Comparison of ENCODE assay signal across 30 cellular contexts in genomic region chr3:191357909-191358308, GRCh38. TPM values are rescaled to one million over a fixed set of nuclear protein-coding genes. Genes with fewer than 3 reads are reported as not detected.
A peak's percentile ranks its signal among the peaks of the same experiment; 100 is the strongest.
DNase-seq lines count a peak whose midpoint lies in the region; ATAC-seq, FAIRE-seq and TF ChIP-seq lines count a peak whose summit lies in the region.
"Had no signal": no experiment of that assay in that cellular context is flagged by ENCODE, and none has a peak within 500 bp of the region (broad histone marks: within the 10 kb centered on the region; RNA-seq: fewer than 3 reads in every experiment).

No MANE protein-coding gene starts in this region.

- H3K79me1 ChIP-seq in H1 (ENCODE audit: low read depth, low read length): no peaks in the 10 kb centered on the region

- POLR2A ChIA-PET in H1 (lab: Charles Lee; ENCODE audit: partially characterized antibody): interaction anchor here (0.9 to 1.5 kb wide), 2 partner anchors 11 to 570 kb away, joined by 3 to 4 read pairs; no protein-coding TSS in a partner anchor

- no peak for TF ChIP-seq RAD21 in H1 (IDR thresholded peaks at IDR 0.05 in 1 of 2, conservative IDR thresholded peaks at IDR 0.05 in 1 of 2; ENCODE audit: low read depth in 2 of 2, low read length in 2 of 2)

- no peak for DNase-seq in GM12892 (ENCODE audit: insufficient read length)
- DNase-seq in H1 (ENCODE audit: low read depth in 1 of 2, low spot score in 2 of 2): no peak
- no peak for DNase-seq in AG08395 (ENCODE audit: low spot score)
- DNase-seq in nephron progenitor cell: no peak
- no peak for DNase-seq in inferior parietal cortex (ENCODE audit: extremely low spot score)
- DNase-seq: activated CD4-positive, alpha-beta memory T cell treated with anti-CD3 and anti-CD28 coated beads for 36 hours; activated CD8-positive, alpha-beta memory T cell treated with anti-CD3 and anti-CD28 coated beads, Interleukin-2, amount 50 U/mL, for 4 hours; activated naive CD4-positive, alpha-beta T cell treated with anti-CD3 and anti-CD28 coated beads, Interleukin-2, amount 10 ng/mL, durations not matched to agents 7 days and 5 days; brain microvascular endothelial cell; C1 segment of cervical spinal cord; Caco-2; DMS79; GF-D8; heart right ventricle; left colon; naive thymus-derived CD8-positive, alpha-beta T cell; NCI-H1092 treated with DMSO at 0.1 percent for 48 hours; NCI-H187; NCI-H526 treated with DMSO at 0.1 percent for 48 hours; occipital lobe; stomach; SW 1271; T1000 had no signal

- no peak overlapping the region for H4K8ac ChIP-seq in H1 (ENCODE audit: extremely low read depth, insufficient read depth, low read length)

- peaks cover 11% of the 10 kb centered on the region for H3K36me3 ChIP-seq in HUES48 (ENCODE audit: control insufficient read depth, insufficient read depth, low read length)
- H3K36me3 ChIP-seq in H1 (ENCODE audit: control insufficient read depth in 2 of 4, insufficient read depth in 4 of 4, low read length in 3 of 4): peaks cover 0 to 4% (median 0%) of the 10 kb centered on the region in 4 experiments; a peak in 1 of 8 replicates
- H3K36me3 ChIP-seq in muscle layer of duodenum (ENCODE audit: control insufficient read depth in 1 of 2, insufficient read depth in 2 of 2, low read length in 2 of 2): peaks cover 20 to 36% of the 10 kb centered on the region in 2 donors

- H3K27ac ChIP-seq in HUES48 (ENCODE audit: low read depth, low read length): peak overlapping the region; percentile 76
- no peak overlapping the region for H3K27ac ChIP-seq in H1 (ENCODE audit: low read depth, low read length)
- peak overlapping the region; percentile 61 for H3K27ac ChIP-seq in muscle layer of duodenum (ENCODE audit: low read length)
- H3K27ac ChIP-seq: HL-60, tibial nerve had no signal

- H2BK15ac ChIP-seq in H1 (ENCODE audit: low read length): no peak overlapping the region

- no peak for TF ChIP-seq EP300 in H1 (IDR thresholded peaks at IDR 0.05; ENCODE audit: borderline replicate concordance in 1 of 2, low read depth in 2 of 2, low read length in 2 of 2)

- no peak overlapping the region for H2AFZ ChIP-seq in H1 (ENCODE audit: low read length)

- H2BK20ac ChIP-seq in H1 (ENCODE audit: low read length): no peak overlapping the region

- 78% methylated on average over 6 of the region's 6 CpGs; no CpG with 5 or more reads in 1 of the 2 experiments for WGBS in H1 (ENCODE audit: extremely low coverage in 1 of 2, insufficient coverage in 1 of 2, insufficient read length in 1 of 2, insufficient replicate concordance in 2 of 2, low coverage in 1 of 2, low lambda C conversion rate in 2 of 2, missing lambda C conversion rate in 1 of 2), 2 experiments

- no peak overlapping the region for H3K56ac ChIP-seq in H1 (replicated peaks; ENCODE audit: insufficient read length, low read depth, low read length)

- H3K36me3 Mint-ChIP-seq in nephron progenitor cell (ENCODE audit: low read depth): peaks cover 51% of the 10 kb centered on the region
- H3K36me3 Mint-ChIP-seq: activated naive CD4-positive, alpha-beta T cell treated with anti-CD3 and anti-CD28 coated beads, Interleukin-2, amount 10 ng/mL, durations not matched to agents 7 days and 5 days; naive thymus-derived CD8-positive, alpha-beta T cell had no signal

- no peaks in the 10 kb centered on the region for H3K27me3 Mint-ChIP-seq in nephron progenitor cell (ENCODE audit: low read depth, poor library complexity)
- H3K27me3 Mint-ChIP-seq: activated CD4-positive, alpha-beta memory T cell treated with anti-CD3 and anti-CD28 coated beads for 36 hours; activated naive CD4-positive, alpha-beta T cell treated with anti-CD3 and anti-CD28 coated beads, Interleukin-2, amount 10 ng/mL, durations not matched to agents 7 days and 5 days; naive thymus-derived CD8-positive, alpha-beta T cell had no signal

- H3K27ac Mint-ChIP-seq in nephron progenitor cell: no peak overlapping the region
- H3K27ac Mint-ChIP-seq: activated CD4-positive, alpha-beta memory T cell treated with anti-CD3 and anti-CD28 coated beads for 36 hours; activated naive CD4-positive, alpha-beta T cell treated with anti-CD3 and anti-CD28 coated beads, Interleukin-2, amount 10 ng/mL, durations not matched to agents 7 days and 5 days; activated T-helper 1 cell treated with anti-CD3 and anti-CD28 coated beads, Interleukin-12 subunit alpha, Interleukin-12 subunit beta, Interleukin-2, Interleukin-4 antibody, amounts not matched to agents 30 ng/mL and 10 ng/mL and 1 ng/mL, durations not matched to agents 14 hours and 24 hours and 36 hours; naive thymus-derived CD8-positive, alpha-beta T cell had no signal

- no peaks in the 10 kb centered on the region for H4K20me1 ChIP-seq in H1 (replicated peaks in 1 of 2; ENCODE audit: control insufficient read depth in 1 of 2, insufficient read depth in 2 of 2, low read length in 2 of 2)

- no peak overlapping the region for H3K4me3 Mint-ChIP-seq in nephron progenitor cell
- H3K4me3 Mint-ChIP-seq: activated CD4-positive, alpha-beta memory T cell treated with anti-CD3 and anti-CD28 coated beads for 36 hours; activated naive CD4-positive, alpha-beta T cell treated with anti-CD3 and anti-CD28 coated beads, Interleukin-2, amount 10 ng/mL, durations not matched to agents 7 days and 5 days; activated T-helper 1 cell treated with anti-CD3 and anti-CD28 coated beads, Interleukin-12 subunit alpha, Interleukin-12 subunit beta, Interleukin-2, Interleukin-4 antibody, amounts not matched to agents 30 ng/mL and 10 ng/mL and 1 ng/mL, durations not matched to agents 14 hours and 24 hours and 36 hours; mesothelial cell of epicardium; naive thymus-derived CD8-positive, alpha-beta T cell had no signal

- H3K9me3 ChIP-seq in HUES48 (ENCODE audit: control insufficient read depth, insufficient read depth, low read length) (no peaks in the 10 kb centered on the region), H1 (ENCODE audit: insufficient read depth in 2 of 2, low read depth in 1 of 2, low read length in 1 of 2) (no peaks in the 10 kb centered on the region), muscle layer of duodenum (ENCODE audit: control insufficient read depth in 1 of 2, low read length in 2 of 2) (no peaks in the 10 kb centered on the region)
- H3K9me3 ChIP-seq: Caco-2, heart right ventricle, stomach, tibial nerve had no signal

- no peak overlapping the region for H3K14ac ChIP-seq in H1 (ENCODE audit: insufficient read length)

- no peak overlapping the region for H3K4me2 ChIP-seq in H1 (ENCODE audit: insufficient read depth in 1 of 2, low read depth in 2 of 2, low read length in 2 of 2)

- no peak for ATAC-seq in activated CD4-positive, CD25-positive, alpha-beta regulatory T cell treated with anti-CD3 and anti-CD28 coated beads, Interleukin-2, amount 50 U/mL, for 24 hours
- ATAC-seq: left colon; naive thymus-derived CD8-positive, alpha-beta T cell had no signal

- H3K23ac ChIP-seq in H1 (ENCODE audit: insufficient read length): no peak overlapping the region

- TF ChIP-seq CTCF in H1 (IDR thresholded peaks at IDR 0.05; ENCODE audit: control extremely low read depth in 1 of 3, insufficient read depth in 1 of 3, low read depth in 1 of 3, low read length in 3 of 3) (no peak), nephron progenitor cell (IDR thresholded peaks at IDR 0.05) (no peak)

- H3K4me1 ChIP-seq in HUES48 (ENCODE audit: control insufficient read depth, insufficient read depth, low read length) (peaks cover 43% of the 10 kb centered on the region), H1 (replicated peaks in 1 of 4; ENCODE audit: control insufficient read depth in 3 of 4, insufficient read depth in 4 of 4, low read length in 3 of 4) (peaks cover 0 to 6% (median 1%) of the 10 kb centered on the region in 4 experiments; a peak in 2 of 7 replicates), muscle layer of duodenum (ENCODE audit: control insufficient read depth in 1 of 2, insufficient read depth in 2 of 2, low read length in 2 of 2) (peaks cover 0 to 34% of the 10 kb centered on the region in 2 donors)

- no peak overlapping the region for H4K5ac ChIP-seq in H1 (ENCODE audit: insufficient read length, low read depth, low read length)

- H2AK5ac ChIP-seq in H1 (ENCODE audit: low read depth, low read length): no peak overlapping the region; the same call in 1 of the 2 replicates

- H3K4me3 ChIP-seq in HUES48 (ENCODE audit: low read depth, low read length) (no peak overlapping the region), H1 (ENCODE audit: extremely low read depth in 1 of 4, insufficient read depth in 2 of 4, low read depth in 3 of 4, low read length in 4 of 4) (no peak overlapping the region), muscle layer of duodenum (ENCODE audit: low read depth in 1 of 2, low read length in 2 of 2) (no peak overlapping the region)
- H3K4me3 ChIP-seq: stomach, tibial nerve had no signal

- no peaks in the 10 kb centered on the region for H3K27me3 ChIP-seq in HUES48 (ENCODE audit: control insufficient read depth, insufficient read depth, low read length)
- no peaks in the 10 kb centered on the region for H3K27me3 ChIP-seq in H1 (replicated peaks in 1 of 4; ENCODE audit: control insufficient read depth in 3 of 4, extremely low read depth in 1 of 4, insufficient read depth in 3 of 4, low read length in 3 of 4)
- no peaks in the 10 kb centered on the region for H3K27me3 ChIP-seq in muscle layer of duodenum (ENCODE audit: low read depth, low read length)
- H3K27me3 ChIP-seq: brain microvascular endothelial cell, heart right ventricle, stomach, tibial nerve had no signal

- no peak for TF ChIP-seq POLR2A in GM12892 (IDR thresholded peaks at IDR 0.05; ENCODE audit: low read depth, low read length)
- TF ChIP-seq POLR2A in H1 (IDR thresholded peaks at IDR 0.05; ENCODE audit: control extremely low read depth in 1 of 2, low read depth in 2 of 2, low read length in 2 of 2): no peak

- no peaks in the 10 kb centered on the region for H3K23me2 ChIP-seq in H1 (ENCODE audit: low read depth, low read length)

- peaks cover 0 to 2% of the 10 kb centered on the region in 2 experiments; a peak in 1 of 4 replicates for H3K79me2 ChIP-seq in H1 (ENCODE audit: control insufficient read depth in 1 of 2, insufficient read depth in 2 of 2, low read length in 2 of 2)

- H2BK5ac ChIP-seq in H1 (ENCODE audit: low read depth, low read length): no peak overlapping the region

- no peak overlapping the region for H4K91ac ChIP-seq in H1 (replicated peaks; ENCODE audit: insufficient read length, low read length)

- CTCF ChIA-PET in H1 (lab: Charles Lee; ENCODE audit: partially characterized antibody): interaction anchor here (0.8 to 1.5 kb wide), 5 partner anchors 9 to 41 kb away, joined by 3 to 4 read pairs (median 3); no protein-coding TSS in a partner anchor

- H2BK12ac ChIP-seq in H1 (ENCODE audit: low read depth, low read length): no peak overlapping the region

- no peak overlapping the region for H3K18ac ChIP-seq in H1 (ENCODE audit: extremely low read depth, low read length)

- H2BK120ac ChIP-seq in H1 (replicated peaks; ENCODE audit: low read depth, low read length): no peak overlapping the region

- H3K4me1 Mint-ChIP-seq in nephron progenitor cell: peaks cover 7% of the 10 kb centered on the region

- no peak overlapping the region for H3K4ac ChIP-seq in H1 (replicated peaks; ENCODE audit: insufficient read length, low read depth, low read length)

- FAIRE-seq in GM12892 (lab: Jason Lieb, UNC) (peak; percentile 30), H1 (lab: Jason Lieb, UNC) (peak; percentile 24)

- H3K9me3 Mint-ChIP-seq in nephron progenitor cell: no peaks in the 10 kb centered on the region
- H3K9me3 Mint-ChIP-seq: activated CD4-positive, alpha-beta memory T cell treated with anti-CD3 and anti-CD28 coated beads for 36 hours; activated naive CD4-positive, alpha-beta T cell treated with anti-CD3 and anti-CD28 coated beads, Interleukin-2, amount 10 ng/mL, durations not matched to agents 7 days and 5 days; activated T-helper 1 cell treated with anti-CD3 and anti-CD28 coated beads, Interleukin-12 subunit alpha, Interleukin-12 subunit beta, Interleukin-2, Interleukin-4 antibody, amounts not matched to agents 30 ng/mL and 10 ng/mL and 1 ng/mL, durations not matched to agents 14 hours and 24 hours and 36 hours; mesothelial cell of epicardium had no signal

- H3K9ac ChIP-seq in HUES48 (ENCODE audit: low read depth, low read length): no peak overlapping the region; the same call in 1 of the 2 replicates
- H3K9ac ChIP-seq in H1 (replicated peaks in 1 of 4; ENCODE audit: extremely low read depth in 1 of 4, low read depth in 3 of 4, low read length in 3 of 4): no peak overlapping the region

RNA-seq across cellular contexts. Expression of gene UTS2B, which starts 27.6 kb away (rescaled TPM):
- polyA plus RNA-seq in GM12892 (2012; ENCODE audit: missing spikeins): not detected
- total RNA-seq in H1 (2021; fragmentation: NEBNext Ultra II Directional; extraction: Animal tissue kit (Norgen Biotek cat#: 25700)): not detected in 2 replicates
- 0.03 TPM in 1 of 2 replicates, not detected in the other for polyA plus RNA-seq in H1 (2011; rRNA removed)
- not detected for polyA plus RNA-seq in H1 (2011; cell fraction: cytosol; rRNA removed)
- 0.21 TPM for polyA plus RNA-seq in H1 (2011; cell fraction: nucleus; rRNA removed)
- polyA plus RNA-seq in H1 (2012, experiment 1 of 2): not detected in 4 replicates
- polyA plus RNA-seq in H1 (2012, experiment 2 of 2): not detected
- not detected for polyA plus RNA-seq in H1 (2013, experiment 1 of 2)
- polyA plus RNA-seq in H1 (2013, experiment 2 of 2): 0.15 TPM
- not detected in 2 replicates for polyA minus RNA-seq in H1 (2011; rRNA and poly(A)+ RNA removed)
- not detected for polyA minus RNA-seq in H1 (2011; cell fraction: cytosol; rRNA and poly(A)+ RNA removed)
- 1.5 TPM for polyA minus RNA-seq in H1 (2011; cell fraction: nucleus; rRNA and poly(A)+ RNA removed)
- total RNA-seq: activated CD4-positive, alpha-beta memory T cell treated with anti-CD3 and anti-CD28 coated beads for 36 hours; activated T-helper 1 cell treated with anti-CD3 and anti-CD28 coated beads, Interleukin-12 subunit alpha, Interleukin-12 subunit beta, Interleukin-2, Interleukin-4 antibody, amounts not matched to agents 30 ng/mL and 10 ng/mL and 1 ng/mL, durations not matched to agents 14 hours and 24 hours and 36 hours; left colon; naive thymus-derived CD8-positive, alpha-beta T cell; stomach had no signal
- polyA plus RNA-seq: naive thymus-derived CD8-positive, alpha-beta T cell had no signal

RNA-seq across cellular contexts. Expression of gene CCDC50, which starts 28.7 kb away (rescaled TPM):
- polyA plus RNA-seq in GM12892 (2012; ENCODE audit: missing spikeins): 42.6 TPM
- total RNA-seq in H1 (2021; fragmentation: NEBNext Ultra II Directional; extraction: Animal tissue kit (Norgen Biotek cat#: 25700)): 19.2 and 22.0 TPM in 2 replicates
- 7.3 and 9.3 TPM in 2 replicates for polyA plus RNA-seq in H1 (2011; rRNA removed)
- 14.1 TPM for polyA plus RNA-seq in H1 (2011; cell fraction: cytosol; rRNA removed)
- 8.0 TPM for polyA plus RNA-seq in H1 (2011; cell fraction: nucleus; rRNA removed)
- 13.1 to 15.3 TPM (median 13.9 TPM) in 4 replicates for polyA plus RNA-seq in H1 (2012, experiment 1 of 2)
- 3.5 TPM for polyA plus RNA-seq in H1 (2012, experiment 2 of 2)
- 18.2 TPM for polyA plus RNA-seq in H1 (2013, experiment 1 of 2)
- 18.5 TPM for polyA plus RNA-seq in H1 (2013, experiment 2 of 2)
- polyA minus RNA-seq in H1 (2011; rRNA and poly(A)+ RNA removed): 11.7 and 16.6 TPM in 2 replicates
- polyA minus RNA-seq in H1 (2011; cell fraction: cytosol; rRNA and poly(A)+ RNA removed): 13.4 TPM
- polyA minus RNA-seq in H1 (2011; cell fraction: nucleus; rRNA and poly(A)+ RNA removed): 29.5 TPM
